Comparison of ENCODE assay signal across 2 cellular contexts in the genomic region with DNA sequence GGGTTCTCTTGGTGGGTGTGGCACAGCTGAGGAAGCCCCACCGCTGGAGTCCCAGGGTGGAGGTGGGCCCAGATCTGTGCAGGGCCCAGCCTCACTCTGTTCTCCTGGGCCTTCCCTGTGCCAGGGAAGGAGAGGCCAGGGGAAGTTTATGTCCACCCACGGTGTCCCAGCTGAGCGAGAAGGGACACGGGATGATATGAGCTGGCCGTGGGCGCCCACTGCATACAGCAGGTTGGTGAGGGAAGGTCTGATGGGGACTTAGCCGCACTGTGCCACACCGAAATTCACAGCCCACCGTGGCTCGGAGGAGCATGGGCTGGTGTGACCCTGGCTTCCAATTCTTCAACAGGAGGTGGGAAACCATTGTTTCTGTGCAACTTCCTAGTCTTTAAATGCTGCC.
TF ChIP-seq lines count a peak whose summit lies in the region.

No MANE protein-coding gene starts in this region.

TF ChIP-seq in A549, 52 proteins besides CTCF, POLR2A, EP300 and RAD21 (continued from another document):
- TF ChIP-seq, protein P1, sequence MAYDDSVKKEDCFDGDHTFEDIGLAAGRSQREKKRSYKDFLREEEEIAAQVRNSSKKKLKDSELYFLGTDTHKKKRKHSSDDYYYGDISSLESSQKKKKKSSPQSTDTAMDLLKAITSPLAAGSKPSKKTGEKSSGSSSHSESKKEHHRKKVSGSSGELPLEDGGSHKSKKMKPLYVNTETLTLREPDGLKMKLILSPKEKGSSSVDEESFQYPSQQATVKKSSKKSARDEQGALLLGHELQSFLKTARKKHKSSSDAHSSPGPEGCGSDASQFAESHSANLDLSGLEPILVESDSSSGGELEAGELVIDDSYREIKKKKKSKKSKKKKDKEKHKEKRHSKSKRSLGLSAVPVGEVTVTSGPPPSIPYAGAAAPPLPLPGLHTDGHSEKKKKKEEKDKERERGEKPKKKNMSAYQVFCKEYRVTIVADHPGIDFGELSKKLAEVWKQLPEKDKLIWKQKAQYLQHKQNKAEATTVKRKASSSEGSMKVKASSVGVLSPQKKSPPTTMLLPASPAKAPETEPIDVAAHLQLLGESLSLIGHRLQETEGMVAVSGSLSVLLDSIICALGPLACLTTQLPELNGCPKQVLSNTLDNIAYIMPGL (CRISPR knock-in tag; IDR thresholded peaks at IDR 0.05; ENCODE audit: borderline replicate concordance), result no peak
- no peak for TF ChIP-seq CHD2 (IDR thresholded peaks at IDR 0.05; ENCODE audit: low read length, partially characterized antibody)
- no peak for TF ChIP-seq MAFK (IDR thresholded peaks at IDR 0.05; ENCODE audit: partially characterized antibody)
- no peak for TF ChIP-seq CBX8 (IDR thresholded peaks at IDR 0.05)
- no peak for TF ChIP-seq KDM5A (IDR thresholded peaks at IDR 0.05)
- TF ChIP-seq ZNF302 (CRISPR knock-in tag; IDR thresholded peaks at IDR 0.05), result no peak
- TF ChIP-seq MAZ (IDR thresholded peaks at IDR 0.05; ENCODE audit: borderline replicate concordance, low read depth, low read length), result no peak
- TF ChIP-seq HDAC2 (IDR thresholded peaks at IDR 0.05), result no peak
- TF ChIP-seq PHF8 (IDR thresholded peaks at IDR 0.05; ENCODE audit: borderline replicate concordance, low read depth), result no peak
- no peak for TF ChIP-seq BCL3 (IDR thresholded peaks at IDR 0.05)
- TF ChIP-seq EHMT2 (IDR thresholded peaks at IDR 0.05; ENCODE audit: low read depth), result no peak
- TF ChIP-seq ESRRA (IDR thresholded peaks at IDR 0.05; ENCODE audit: borderline replicate concordance, low read length), result no peak
- TF ChIP-seq BHLHE40 (IDR thresholded peaks at IDR 0.05; ENCODE audit: low read depth, low read length), result no peak
- no peak for TF ChIP-seq NPAS2 (CRISPR knock-in tag; IDR thresholded peaks at IDR 0.05; ENCODE audit: borderline replicate concordance)
- no peak for TF ChIP-seq RNF2 (IDR thresholded peaks at IDR 0.05; ENCODE audit: borderline replicate concordance, low read depth)
- TF ChIP-seq NFE2L2 (conservative IDR thresholded peaks at IDR 0.05; ENCODE audit: low read length), result no peak

TF ChIP-seq in HCT116, 20 proteins besides CTCF, POLR2A, EP300 and RAD21 (continued from another document):
- TF ChIP-seq POLR2AphosphoS5 (IDR thresholded peaks at IDR 0.05; ENCODE audit: low read depth, low read length) (no peak), CEBPB (IDR thresholded peaks at IDR 0.05; ENCODE audit: low read depth) (no peak), ELF1 (IDR thresholded peaks at IDR 0.05; ENCODE audit: borderline replicate concordance, low read depth) (no peak), YY1 (IDR thresholded peaks at IDR 0.05; ENCODE audit: extremely low read depth, insufficient replicate concordance, low read depth, low read length) (no peak), ZNF274 (IDR thresholded peaks at IDR 0.05; ENCODE audit: low read depth, low read length) (no peak)
- TF ChIP-seq, protein P2, sequence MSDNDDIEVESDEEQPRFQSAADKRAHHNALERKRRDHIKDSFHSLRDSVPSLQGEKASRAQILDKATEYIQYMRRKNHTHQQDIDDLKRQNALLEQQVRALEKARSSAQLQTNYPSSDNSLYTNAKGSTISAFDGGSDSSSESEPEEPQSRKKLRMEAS (IDR thresholded peaks at IDR 0.05), result no peak
